ENCODE assay signal across 8 cellular contexts in the genomic region with DNA sequence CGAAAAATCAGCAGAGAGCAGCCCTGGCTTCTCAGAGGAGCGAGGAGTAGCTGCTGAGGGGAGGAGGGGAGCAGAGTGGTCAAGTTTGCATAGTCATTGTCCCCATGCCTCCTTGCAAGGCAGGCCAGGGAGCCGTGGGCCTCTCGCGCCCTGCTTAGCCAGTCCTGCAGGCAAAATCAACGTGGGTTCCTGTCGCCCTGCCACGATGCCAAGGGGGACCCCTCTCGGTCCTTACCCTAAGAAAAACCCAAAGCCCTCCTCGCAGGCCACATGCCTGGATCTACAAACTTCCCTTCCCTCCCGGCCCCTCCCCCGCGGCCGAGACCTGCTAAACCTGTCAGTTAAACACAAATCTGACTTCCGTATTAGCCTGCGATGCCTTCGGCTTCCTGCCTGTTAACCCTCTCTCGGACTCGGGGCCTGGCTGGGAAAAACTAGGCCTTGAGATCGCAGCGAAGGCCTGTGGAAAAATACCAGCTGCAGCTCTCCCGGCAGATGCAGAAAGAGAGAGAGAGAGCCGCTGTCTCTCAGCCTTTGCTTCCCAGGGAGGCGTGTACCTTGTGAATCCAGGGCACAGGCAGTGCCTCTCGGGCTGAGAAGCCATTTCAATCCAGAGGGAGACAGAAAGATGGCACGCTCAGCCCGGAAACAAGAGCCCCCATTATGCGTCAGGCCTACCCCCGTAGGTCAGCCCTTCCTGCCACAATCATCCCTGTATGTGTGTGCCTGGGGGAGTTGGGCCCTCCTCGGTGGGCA. TPM values are rescaled to one million over a fixed set of nuclear protein-coding genes. Genes with fewer than 3 reads are reported as not detected.
DNase-seq lines count a peak whose midpoint lies in the region; ATAC-seq, FAIRE-seq and TF ChIP-seq lines count a peak whose summit lies in the region.

No MANE protein-coding gene starts in this region.

- H3K4me1 Mint-ChIP-seq in activated T-helper 1 cell treated with anti-CD3 and anti-CD28 coated beads, Interleukin-12 subunit alpha, Interleukin-12 subunit beta, Interleukin-2, Interleukin-4 antibody, amounts not matched to agents 30 ng/mL and 10 ng/mL and 1 ng/mL, durations not matched to agents 14 hours and 24 hours and 36 hours (ENCODE audit: low read depth), result peaks cover 1% of the 10 kb centered on the region
- H3K4me1 Mint-ChIP-seq in nephron, result peaks cover 49% of the 10 kb centered on the region

- peaks cover 19% of the 10 kb centered on the region for H3K36me3 Mint-ChIP-seq in activated T-helper 1 cell treated with anti-CD3 and anti-CD28 coated beads, Interleukin-12 subunit alpha, Interleukin-12 subunit beta, Interleukin-2, Interleukin-4 antibody, amounts not matched to agents 30 ng/mL and 10 ng/mL and 1 ng/mL, durations not matched to agents 14 hours and 24 hours and 36 hours (ENCODE audit: low read depth)
- no peaks in the 10 kb centered on the region for H3K36me3 Mint-ChIP-seq in nephron (ENCODE audit: low read depth)

- peak; percentile 55 for ATAC-seq in GM19438 (IDR thresholded peaks at IDR 0.05; ENCODE audit: low read depth, unreplicated experiment)

- FAIRE-seq in HTR-8/SVneo (lab: Jason Lieb, UNC), result peak; percentile 55

- no peak for TF ChIP-seq CTCF in nephron (IDR thresholded peaks at IDR 0.05; ENCODE audit: unreplicated experiment in 3 of 3)

- H3K9me3 Mint-ChIP-seq in activated T-helper 1 cell treated with anti-CD3 and anti-CD28 coated beads, Interleukin-12 subunit alpha, Interleukin-12 subunit beta, Interleukin-2, Interleukin-4 antibody, amounts not matched to agents 30 ng/mL and 10 ng/mL and 1 ng/mL, durations not matched to agents 14 hours and 24 hours and 36 hours, result no peaks in the 10 kb centered on the region
- H3K9me3 Mint-ChIP-seq in nephron, result no peaks in the 10 kb centered on the region

- peak overlapping the region; percentile 92 for H3K4me3 Mint-ChIP-seq in activated T-helper 1 cell treated with anti-CD3 and anti-CD28 coated beads, Interleukin-12 subunit alpha, Interleukin-12 subunit beta, Interleukin-2, Interleukin-4 antibody, amounts not matched to agents 30 ng/mL and 10 ng/mL and 1 ng/mL, durations not matched to agents 14 hours and 24 hours and 36 hours
- peak overlapping the region; percentile 64 to 80 (median 74) for H3K4me3 Mint-ChIP-seq in nephron

- intact Hi-C loops in activated T-helper 1 cell treated with anti-CD3 and anti-CD28 coated beads, Interleukin-12 subunit alpha, Interleukin-12 subunit beta, Interleukin-2, Interleukin-4 antibody, amounts not matched to agents 30 ng/mL and 10 ng/mL and 1 ng/mL, durations not matched to agents 14 hours and 24 hours and 36 hours (cut with micrococcal nuclease), result loop anchor here (2.0 kb wide), 3 partner anchors 99 to 669 kb away; a partner anchor contains a TSS

- DNase-seq in C1 segment of cervical spinal cord (lab: John Stamatoyannopoulos, UW), result peak in 12 of 14 donors; percentile 31 to 94 (median 78)
- DNase-seq in HTR-8/SVneo (ENCODE audit: insufficient read length, low spot score), result peak; percentile 58
- peak; percentile 64 for DNase-seq in OCI-M2 (lab: John Stamatoyannopoulos, UW; ENCODE audit: unreplicated experiment)
- DNase-seq in activated T-helper 1 cell treated with anti-CD3 and anti-CD28 coated beads, Interleukin-12 subunit alpha, Interleukin-12 subunit beta, Interleukin-2, Interleukin-4 antibody, amounts not matched to agents 30 ng/mL and 10 ng/mL and 1 ng/mL, durations not matched to agents 14 hours and 24 hours and 36 hours (ENCODE audit: low spot score), result peak; percentile 59
- peak; percentile 80 for DNase-seq in fibroblast of peridontal ligament (ENCODE audit: extremely low read depth)
- peak; percentile 57 for DNase-seq in stimulated activated naive CD4-positive, alpha-beta T cell treated with Interleukin-2 at 50 U/mL for 16 hours (lab: John Stamatoyannopoulos, UW)

- peak overlapping the region; percentile 99 for H3K27ac Mint-ChIP-seq in activated T-helper 1 cell treated with anti-CD3 and anti-CD28 coated beads, Interleukin-12 subunit alpha, Interleukin-12 subunit beta, Interleukin-2, Interleukin-4 antibody, amounts not matched to agents 30 ng/mL and 10 ng/mL and 1 ng/mL, durations not matched to agents 14 hours and 24 hours and 36 hours
- H3K27ac Mint-ChIP-seq in nephron, result no peak overlapping the region

- H3K27me3 Mint-ChIP-seq in activated T-helper 1 cell treated with anti-CD3 and anti-CD28 coated beads, Interleukin-12 subunit alpha, Interleukin-12 subunit beta, Interleukin-2, Interleukin-4 antibody, amounts not matched to agents 30 ng/mL and 10 ng/mL and 1 ng/mL, durations not matched to agents 14 hours and 24 hours and 36 hours (ENCODE audit: insufficient read depth), result no peaks in the 10 kb centered on the region
- H3K27me3 Mint-ChIP-seq in nephron (ENCODE audit: low read depth), result no peaks in the 10 kb centered on the region

RNA-seq across cellular contexts. Expression of a gene that starts 1.0 kb away (rescaled TPM):
- total RNA-seq in activated T-helper 1 cell treated with anti-CD3 and anti-CD28 coated beads, Interleukin-12 subunit alpha, Interleukin-12 subunit beta, Interleukin-2, Interleukin-4 antibody, amounts not matched to agents 30 ng/mL and 10 ng/mL and 1 ng/mL, durations not matched to agents 14 hours and 24 hours and 36 hours, result 42.6 and 43.3 TPM in 2 replicates

Comparison
In these comparisons a context has a peak if more than half of its experiments do, and no peak if none do; other contexts are left out.
1. Peak in every context shown above with its lines: DNase-seq and ATAC-seq.